ENCODE assay signal across 27 cellular contexts in the genomic region with DNA sequence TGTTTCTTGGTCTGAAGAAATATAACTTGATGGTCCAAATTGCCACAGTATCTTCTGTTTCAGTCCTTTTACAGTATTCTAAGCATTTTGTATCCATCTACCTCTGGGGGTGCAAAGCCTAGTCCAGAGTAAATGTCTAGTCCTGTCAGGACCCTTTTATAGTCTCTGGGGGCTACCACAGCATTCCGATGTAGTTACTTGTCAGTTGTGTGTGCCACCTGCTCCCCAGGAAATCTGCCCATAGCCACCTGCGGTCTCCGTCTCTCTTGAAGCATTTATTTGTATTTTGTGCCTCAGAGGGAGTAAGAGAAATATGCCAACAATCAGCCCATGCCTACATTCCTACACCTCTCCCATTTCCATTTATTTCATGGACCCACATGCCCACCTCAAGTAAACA.
"Had no signal": no experiment of that assay in that cellular context is flagged by ENCODE, and none has a peak within 500 bp of the region (broad histone marks: within the 10 kb centered on the region; RNA-seq: fewer than 3 reads in every experiment).

No MANE protein-coding gene starts in this region.

- H3K27me3 Mint-ChIP-seq: dendritic cell treated with granulocyte-macrophage colony-stimulating factor and Interleukin-4, amounts not matched to agents 40 ng/mL and 50 ng/mL, for 4 days had no signal

- H3K4me3 ChIP-seq: colonic mucosa, esophagus muscularis mucosa, heart right ventricle, left lung, mucosa of descending colon, prostate gland, right atrium auricular region, sigmoid colon, stomach, thyroid gland had no signal

- ATAC-seq: foreskin keratinocyte; heart right ventricle; left cardiac atrium; left lung; mucosa of descending colon; natural killer cell; stimulated activated effector memory CD8-positive, alpha-beta T cell treated with anti-CD3 and anti-CD28 coated beads, Interleukin-12 subunit alpha, Interleukin-12 subunit beta, amount 100 ng/mL, for 72 hours had no signal

- H3K27me3 ChIP-seq: colonic mucosa, esophagus muscularis mucosa, foreskin keratinocyte, heart right ventricle, left lung, right atrium auricular region, sigmoid colon, stomach, thyroid gland had no signal

- H3K4me1 Mint-ChIP-seq: natural killer cell had no signal

- H3K9me3 ChIP-seq: colonic mucosa, esophagus muscularis mucosa, left lung, mucosa of descending colon, prostate gland, right atrium auricular region, sigmoid colon, stomach, thyroid gland had no signal

- H3K27ac Mint-ChIP-seq: dendritic cell treated with granulocyte-macrophage colony-stimulating factor and Interleukin-4, amounts not matched to agents 40 ng/mL and 50 ng/mL, for 4 days; endodermal cell; mesothelial cell of epicardium; natural killer cell; stimulated activated effector memory CD8-positive, alpha-beta T cell treated with anti-CD3 and anti-CD28 coated beads, Interleukin-12 subunit alpha, Interleukin-12 subunit beta, amount 100 ng/mL, for 72 hours had no signal

- DNase-seq: colonic mucosa; effector CD8-positive, alpha-beta T cell; endodermal cell; foreskin keratinocyte; glutamatergic neuron; heart right ventricle; hippocampal formation; left cardiac atrium; left lung; mesenchymal stem cell; mucosa of descending colon; natural killer cell; occipital lobe; sigmoid colon; stimulated activated CD4-positive, alpha-beta T cell treated with anti-CD3 and anti-CD28 coated beads, Interleukin-2, amount 100 ng/mL, for 24 hours; stimulated activated CD4-positive, alpha-beta T cell treated with anti-CD3 and anti-CD28 coated beads, Interleukin-4, amount 100 ng/mL, for 24 hours; stimulated activated naive CD4-positive, alpha-beta T cell treated with Interleukin-2 at 50 U/mL for 16 hours; stomach; thyroid gland; trophoblast cell had no signal

- H3K36me3 ChIP-seq: colonic mucosa had no signal

- H3K4me3 Mint-ChIP-seq: dendritic cell treated with granulocyte-macrophage colony-stimulating factor and Interleukin-4, amounts not matched to agents 40 ng/mL and 50 ng/mL, for 4 days; endodermal cell; mesothelial cell of epicardium; natural killer cell; stimulated activated effector memory CD8-positive, alpha-beta T cell treated with anti-CD3 and anti-CD28 coated beads, Interleukin-12 subunit alpha, Interleukin-12 subunit beta, amount 100 ng/mL, for 72 hours had no signal

- H3K9me3 Mint-ChIP-seq: endodermal cell; natural killer cell; stimulated activated effector memory CD8-positive, alpha-beta T cell treated with anti-CD3 and anti-CD28 coated beads, Interleukin-12 subunit alpha, Interleukin-12 subunit beta, amount 100 ng/mL, for 72 hours had no signal

- H3K27ac ChIP-seq: colonic mucosa, esophagus muscularis mucosa, foreskin keratinocyte, heart right ventricle, left lung, parathyroid adenoma, prostate gland, right atrium auricular region, sigmoid colon, stomach, thyroid gland had no signal

- H3K4me1 ChIP-seq: colonic mucosa, foreskin keratinocyte, left lung, parathyroid adenoma, prostate gland, right atrium auricular region, thyroid gland had no signal
